In the genomic region with DNA sequence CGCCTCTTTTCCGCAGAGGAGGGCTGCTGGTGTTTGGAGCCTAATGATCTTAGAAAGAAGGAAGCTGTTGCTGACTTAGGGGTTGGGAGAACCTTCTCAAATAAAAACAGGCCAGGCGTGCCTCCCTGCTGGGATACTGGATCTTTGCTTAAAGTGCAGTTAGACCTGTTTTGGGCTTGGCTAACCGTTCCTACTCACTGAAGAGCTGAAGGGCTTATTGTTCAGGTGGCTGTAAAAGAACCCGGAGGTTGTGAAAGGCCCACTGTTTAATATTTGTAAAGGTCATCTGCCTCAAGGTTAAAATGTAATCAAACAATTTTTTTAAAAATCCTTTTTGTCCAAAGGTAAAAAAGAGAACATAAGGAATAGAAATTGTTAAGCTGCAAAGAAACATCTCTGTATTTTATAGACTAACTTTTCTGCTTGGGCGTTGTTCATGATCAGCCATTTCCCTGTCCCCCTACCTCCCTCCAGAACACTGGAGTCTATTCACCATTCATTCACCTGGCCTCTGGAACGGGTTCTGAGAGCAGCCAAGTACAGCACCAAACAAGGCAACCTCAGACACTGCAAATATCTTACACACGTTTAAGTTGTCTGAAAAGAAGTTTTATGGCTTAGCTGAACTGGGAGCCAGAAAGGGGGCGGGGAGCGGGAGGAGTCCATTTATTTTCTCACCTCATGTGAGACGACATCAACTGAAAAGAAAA, we compare ENCODE assay signal across 1 cellular context.
TF ChIP-seq lines count a peak whose summit lies in the region.

No MANE protein-coding gene starts in this region.

TF ChIP-seq in HepG2, 621 proteins besides CTCF, POLR2A, EP300 and RAD21 (continued from another document and continues in another):
- TF ChIP-seq, protein P1, sequence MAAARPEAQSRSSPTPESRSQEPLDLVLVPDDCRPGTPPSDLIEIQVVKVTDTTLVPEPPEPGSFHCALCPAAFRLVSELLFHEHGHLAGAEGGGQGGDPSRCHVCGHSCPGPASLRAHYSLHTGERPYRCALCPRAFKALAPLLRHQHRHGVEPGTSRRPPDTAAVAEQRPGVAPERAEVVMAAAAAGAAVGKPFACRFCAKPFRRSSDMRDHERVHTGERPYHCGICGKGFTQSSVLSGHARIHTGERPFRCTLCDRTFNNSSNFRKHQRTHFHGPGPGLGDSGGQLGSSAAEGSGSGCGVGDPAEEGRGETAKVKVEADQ (CRISPR knock-in tag; IDR thresholded peaks at IDR 0.05; ENCODE audit: borderline replicate concordance) = no peak
- TF ChIP-seq ATF3 (CRISPR knock-in tag; IDR thresholded peaks at IDR 0.05) (no peak), ZNF44 (CRISPR knock-in tag; IDR thresholded peaks at IDR 0.05) (no peak), TBL1XR1 (IDR thresholded peaks at IDR 0.05; ENCODE audit: borderline replicate concordance, low read length, partially characterized antibody) (no peak), CC2D1A (CRISPR knock-in tag; IDR thresholded peaks at IDR 0.05) (no peak), SMARCC2 (IDR thresholded peaks at IDR 0.05) (no peak), GTF2F1 (IDR thresholded peaks at IDR 0.05; ENCODE audit: low read length) (no peak), SMYD3 (CRISPR knock-in tag; IDR thresholded peaks at IDR 0.05) (no peak), HMGXB3 (CRISPR knock-in tag; IDR thresholded peaks at IDR 0.05; ENCODE audit: borderline replicate concordance) (no peak), ZNF878 (CRISPR knock-in tag; IDR thresholded peaks at IDR 0.05) (no peak), DZIP1 (CRISPR knock-in tag; IDR thresholded peaks at IDR 0.05) (no peak), REL (CRISPR knock-in tag; conservative IDR thresholded peaks at IDR 0.05) (no peak), HOXA3 (CRISPR knock-in tag; IDR thresholded peaks at IDR 0.05) (peak; percentile 38; the same call in 1 of the 2 replicates), KLF11 (CRISPR knock-in tag; IDR thresholded peaks at IDR 0.05) (no peak), POLR2AphosphoS2 (IDR thresholded peaks at IDR 0.05; ENCODE audit: low read depth, low read length) (no peak), SOX5 (CRISPR knock-in tag; IDR thresholded peaks at IDR 0.05; ENCODE audit: borderline replicate concordance) (peak; percentile 20; the same call in 1 of the 2 replicates), MXD4 (CRISPR knock-in tag; IDR thresholded peaks at IDR 0.05) (no peak), ONECUT2 (CRISPR knock-in tag; IDR thresholded peaks at IDR 0.05) (no peak), ZNF614 (CRISPR knock-in tag; IDR thresholded peaks at IDR 0.05; ENCODE audit: borderline replicate concordance) (0 out of 2 replicates have a peak, but pooled peaks have one; percentile 12), EHMT2 (IDR thresholded peaks at IDR 0.05; ENCODE audit: borderline replicate concordance, low read depth, low read length) (no peak), NR2F6 (IDR thresholded peaks at IDR 0.05) (peak; percentile 73), NR2F6 (CRISPR knock-in tag; IDR thresholded peaks at IDR 0.05) (peak; percentile 67; the same call in 1 of the 2 replicates), MYPOP (CRISPR knock-in tag; IDR thresholded peaks at IDR 0.05) (no peak), FOXA3 (CRISPR knock-in tag; IDR thresholded peaks at IDR 0.05) (no peak), SKIL (CRISPR knock-in tag; IDR thresholded peaks at IDR 0.05; ENCODE audit: borderline replicate concordance) (peak; percentile 18; the same call in 1 of the 2 replicates)
- TF ChIP-seq, protein P2, sequence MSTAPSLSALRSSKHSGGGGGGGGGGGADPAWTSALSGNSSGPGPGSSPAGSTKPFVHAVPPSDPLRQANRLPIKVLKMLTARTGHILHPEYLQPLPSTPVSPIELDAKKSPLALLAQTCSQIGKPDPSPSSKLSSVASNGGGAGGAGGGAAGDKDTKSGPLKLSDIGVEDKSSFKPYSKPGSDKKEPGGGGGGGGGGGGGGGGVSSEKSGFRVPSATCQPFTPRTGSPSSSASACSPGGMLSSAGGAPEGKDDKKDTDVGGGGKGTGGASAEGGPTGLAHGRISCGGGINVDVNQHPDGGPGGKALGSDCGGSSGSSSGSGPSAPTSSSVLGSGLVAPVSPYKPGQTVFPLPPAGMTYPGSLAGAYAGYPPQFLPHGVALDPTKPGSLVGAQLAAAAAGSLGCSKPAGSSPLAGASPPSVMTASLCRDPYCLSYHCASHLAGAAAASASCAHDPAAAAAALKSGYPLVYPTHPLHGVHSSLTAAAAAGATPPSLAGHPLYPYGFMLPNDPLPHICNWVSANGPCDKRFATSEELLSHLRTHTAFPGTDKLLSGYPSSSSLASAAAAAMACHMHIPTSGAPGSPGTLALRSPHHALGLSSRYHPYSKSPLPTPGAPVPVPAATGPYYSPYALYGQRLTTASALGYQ (CRISPR knock-in tag; IDR thresholded peaks at IDR 0.05) = no peak
- TF ChIP-seq, protein P3, sequence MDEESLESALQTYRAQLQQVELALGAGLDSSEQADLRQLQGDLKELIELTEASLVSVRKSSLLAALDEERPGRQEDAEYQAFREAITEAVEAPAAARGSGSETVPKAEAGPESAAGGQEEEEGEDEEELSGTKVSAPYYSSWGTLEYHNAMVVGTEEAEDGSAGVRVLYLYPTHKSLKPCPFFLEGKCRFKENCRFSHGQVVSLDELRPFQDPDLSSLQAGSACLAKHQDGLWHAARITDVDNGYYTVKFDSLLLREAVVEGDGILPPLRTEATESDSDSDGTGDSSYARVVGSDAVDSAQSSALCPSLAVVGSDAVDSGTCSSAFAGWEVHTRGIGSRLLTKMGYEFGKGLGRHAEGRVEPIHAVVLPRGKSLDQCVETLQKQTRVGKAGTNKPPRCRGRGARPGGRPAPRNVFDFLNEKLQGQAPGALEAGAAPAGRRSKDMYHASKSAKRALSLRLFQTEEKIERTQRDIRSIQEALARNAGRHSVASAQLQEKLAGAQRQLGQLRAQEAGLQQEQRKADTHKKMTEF (CRISPR knock-in tag; IDR thresholded peaks at IDR 0.05) = no peak
- TF ChIP-seq, protein P4, sequence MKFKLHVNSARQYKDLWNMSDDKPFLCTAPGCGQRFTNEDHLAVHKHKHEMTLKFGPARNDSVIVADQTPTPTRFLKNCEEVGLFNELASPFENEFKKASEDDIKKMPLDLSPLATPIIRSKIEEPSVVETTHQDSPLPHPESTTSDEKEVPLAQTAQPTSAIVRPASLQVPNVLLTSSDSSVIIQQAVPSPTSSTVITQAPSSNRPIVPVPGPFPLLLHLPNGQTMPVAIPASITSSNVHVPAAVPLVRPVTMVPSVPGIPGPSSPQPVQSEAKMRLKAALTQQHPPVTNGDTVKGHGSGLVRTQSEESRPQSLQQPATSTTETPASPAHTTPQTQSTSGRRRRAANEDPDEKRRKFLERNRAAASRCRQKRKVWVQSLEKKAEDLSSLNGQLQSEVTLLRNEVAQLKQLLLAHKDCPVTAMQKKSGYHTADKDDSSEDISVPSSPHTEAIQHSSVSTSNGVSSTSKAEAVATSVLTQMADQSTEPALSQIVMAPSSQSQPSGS (CRISPR knock-in tag; IDR thresholded peaks at IDR 0.05) = no peak
- TF ChIP-seq, protein P5, sequence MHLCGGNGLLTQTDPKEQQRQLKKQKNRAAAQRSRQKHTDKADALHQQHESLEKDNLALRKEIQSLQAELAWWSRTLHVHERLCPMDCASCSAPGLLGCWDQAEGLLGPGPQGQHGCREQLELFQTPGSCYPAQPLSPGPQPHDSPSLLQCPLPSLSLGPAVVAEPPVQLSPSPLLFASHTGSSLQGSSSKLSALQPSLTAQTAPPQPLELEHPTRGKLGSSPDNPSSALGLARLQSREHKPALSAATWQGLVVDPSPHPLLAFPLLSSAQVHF (CRISPR knock-in tag; IDR thresholded peaks at IDR 0.05) = no peak
